ENCODE assay signal across 30 cellular contexts in the genomic region with DNA sequence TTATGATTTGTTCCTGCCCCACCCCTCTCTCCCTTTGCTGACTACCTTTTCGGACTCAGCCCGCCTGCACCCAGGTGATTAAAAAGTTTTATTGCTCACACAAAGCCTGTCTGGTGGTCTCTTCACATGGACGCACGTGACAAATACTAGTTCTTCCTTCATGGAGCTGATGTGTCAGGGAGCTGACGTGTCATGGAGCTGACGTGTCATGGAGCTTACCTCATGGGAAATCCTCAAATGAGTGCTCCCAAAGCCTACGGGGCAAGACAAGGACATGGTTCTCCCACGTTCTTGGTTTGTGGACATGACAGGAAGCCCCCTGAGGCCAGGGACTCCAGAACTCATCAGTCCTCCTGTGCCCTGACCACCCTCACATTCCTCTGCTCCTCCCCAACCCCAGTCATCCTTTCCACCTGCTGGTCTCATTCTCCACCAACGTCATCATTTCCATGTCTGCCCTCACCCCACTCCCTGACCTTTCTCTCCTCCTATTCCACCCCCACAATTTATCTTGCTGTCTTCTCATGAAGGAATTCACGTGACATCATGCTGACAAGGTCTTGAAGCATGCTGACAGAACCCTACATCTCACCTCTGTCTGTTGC.
"Had no signal": no experiment of that assay in that cellular context is flagged by ENCODE, and none has a peak within 500 bp of the region (broad histone marks: within the 10 kb centered on the region; RNA-seq: fewer than 3 reads in every experiment).

No MANE protein-coding gene starts in this region.

- H3K36me3 ChIP-seq: Peyer's patch, SJSA1 had no signal

- H3K4me3 ChIP-seq: Peyer's patch, SJSA1 had no signal

- DNase-seq: activated CD4-positive, alpha-beta T cell treated with anti-CD3 and anti-CD28 coated beads, Interleukin-2, amount 10 ng/mL, durations not matched to agents 24 days and 14 days; activated CD4-positive, alpha-beta T cell treated with anti-CD3 and anti-CD28 coated beads, Interleukin-2, amount 50 U/mL, for 4 hours; activated CD8-positive, alpha-beta T cell treated with anti-CD3 and anti-CD28 coated beads for 36 hours; activated gamma-delta T cell; activated naive CD4-positive, alpha-beta T cell treated with Interleukin-2 at 50 U/mL for 16 hours; activated T-cell treated with anti-CD3 and anti-CD28 coated beads, Interleukin-2, amount 50 U/mL, for 1 hour; activated T-cell treated with anti-CD3 and anti-CD28 coated beads, Interleukin-2, amount 50 U/mL, for 72 hours; anterior cingulate cortex; central memory CD4-positive, alpha-beta T cell; MM.1S; MV-4-11; NCI-H1092; NCI-H1436 treated with DMSO at 0.1 percent for 48 hours; NCI-H1694 treated with DMSO at 0.1 percent for 48 hours; NCI-H2029; NCI-H345; NCI-H524 treated with DMSO at 0.1 percent for 48 hours; PC-3; Peyer's patch; RPMI8226; SHP77 treated with DMSO at 0.1 percent for 48 hours; SK-N-SH had no signal

- H3K27ac Mint-ChIP-seq: activated CD4-positive, alpha-beta T cell treated with anti-CD3 and anti-CD28 coated beads, Interleukin-2, amount 10 ng/mL, durations not matched to agents 24 days and 14 days; activated CD8-positive, alpha-beta T cell treated with anti-CD3 and anti-CD28 coated beads for 36 hours; activated naive CD4-positive, alpha-beta T cell treated with anti-CD3 and anti-CD28 coated beads, Interleukin-2, amount 50 U/mL, for 24 hours; activated T-cell treated with anti-CD3 and anti-CD28 coated beads, Interleukin-2, amount 50 U/mL, for 72 hours; activated T-helper 17 cell treated with anti-CD3 and anti-CD28 coated beads, Interleukin-2, amount 50 U/mL, for 72 hours; brain; T-helper 1 cell treated with Interleukin-12 subunit alpha and Interleukin-12 subunit beta and Interleukin-4 antibody, amounts not matched to agents 30 μg/mL and 1 μg/mL, for 36 hours; T-helper 2 cell treated with Interferon-gamma antibody and Interleukin-4, amounts not matched to agents 5 μg/mL and 100 μg/mL, for 36 hours had no signal

- H3K4me1 ChIP-seq: Peyer's patch, SJSA1 had no signal

- H3K4me1 Mint-ChIP-seq: activated CD4-positive, alpha-beta T cell treated with anti-CD3 and anti-CD28 coated beads, Interleukin-2, amount 10 ng/mL, durations not matched to agents 24 days and 14 days; activated naive CD4-positive, alpha-beta T cell treated with anti-CD3 and anti-CD28 coated beads, Interleukin-2, amount 50 U/mL, for 24 hours; activated T-helper 17 cell treated with anti-CD3 and anti-CD28 coated beads, Interleukin-2, amount 50 U/mL, for 72 hours had no signal

- H3K9me3 ChIP-seq: Peyer's patch, SK-N-SH had no signal

- H3K9me3 Mint-ChIP-seq: activated CD4-positive, alpha-beta T cell treated with anti-CD3 and anti-CD28 coated beads, Interleukin-2, amount 10 ng/mL, durations not matched to agents 24 days and 14 days; T-helper 1 cell treated with Interleukin-12 subunit alpha and Interleukin-12 subunit beta and Interleukin-4 antibody, amounts not matched to agents 30 μg/mL and 1 μg/mL, for 36 hours had no signal

- ATAC-seq: activated CD8-positive, alpha-beta T cell treated with anti-CD3 and anti-CD28 coated beads for 36 hours; activated T-cell treated with anti-CD3 and anti-CD28 coated beads, Interleukin-2, amount 50 U/mL, for 72 hours; activated T-helper 17 cell treated with anti-CD3 and anti-CD28 coated beads, Interleukin-2, amount 50 U/mL, for 72 hours; PC-3 had no signal

- H3K27me3 ChIP-seq: Peyer's patch, SJSA1 had no signal

- H3K4me2 ChIP-seq: KMS-11, SK-N-SH had no signal

- FAIRE-seq: TTC549 had no signal

- H3K9ac ChIP-seq: KMS-11, SK-N-SH had no signal

- H3K27ac ChIP-seq: KMS-11, Peyer's patch, SJSA1 had no signal

- H3K4me3 Mint-ChIP-seq: activated CD4-positive, alpha-beta T cell treated with anti-CD3 and anti-CD28 coated beads, Interleukin-2, amount 10 ng/mL, durations not matched to agents 24 days and 14 days; activated CD8-positive, alpha-beta T cell treated with anti-CD3 and anti-CD28 coated beads for 36 hours; activated naive CD4-positive, alpha-beta T cell treated with anti-CD3 and anti-CD28 coated beads, Interleukin-2, amount 50 U/mL, for 24 hours; activated T-cell treated with anti-CD3 and anti-CD28 coated beads, Interleukin-2, amount 50 U/mL, for 72 hours; activated T-helper 17 cell treated with anti-CD3 and anti-CD28 coated beads, Interleukin-2, amount 50 U/mL, for 72 hours; brain; T-helper 1 cell treated with Interleukin-12 subunit alpha and Interleukin-12 subunit beta and Interleukin-4 antibody, amounts not matched to agents 30 μg/mL and 1 μg/mL, for 36 hours; T-helper 2 cell treated with Interferon-gamma antibody and Interleukin-4, amounts not matched to agents 5 μg/mL and 100 μg/mL, for 36 hours had no signal

- H3K27me3 Mint-ChIP-seq: activated CD4-positive, alpha-beta T cell treated with anti-CD3 and anti-CD28 coated beads, Interleukin-2, amount 10 ng/mL, durations not matched to agents 24 days and 14 days; activated CD8-positive, alpha-beta T cell treated with anti-CD3 and anti-CD28 coated beads for 36 hours; activated naive CD4-positive, alpha-beta T cell treated with anti-CD3 and anti-CD28 coated beads, Interleukin-2, amount 50 U/mL, for 24 hours; activated T-helper 17 cell treated with anti-CD3 and anti-CD28 coated beads, Interleukin-2, amount 50 U/mL, for 72 hours had no signal
